16 cellular contexts compared by ENCODE assay signal in the genomic region with DNA sequence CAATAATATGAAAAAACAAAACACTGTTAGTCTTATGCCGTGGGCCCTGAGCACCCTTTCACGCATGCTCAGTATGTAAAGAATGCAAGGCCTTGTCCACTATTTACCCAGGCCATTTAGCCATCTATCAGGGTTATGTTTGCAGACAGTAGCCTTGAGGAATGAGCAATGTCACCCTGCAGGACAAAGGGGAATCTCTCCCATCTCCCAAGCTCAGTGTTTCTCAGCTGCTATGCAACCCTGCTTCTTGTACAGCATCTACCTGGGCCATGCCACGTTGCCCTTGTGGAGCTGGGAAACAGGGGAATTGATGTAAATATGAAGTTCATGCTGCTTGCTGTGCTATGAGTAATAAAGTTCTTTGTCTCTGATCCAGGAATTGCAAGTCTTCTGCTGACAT. TPM values are rescaled to one million over a fixed set of nuclear protein-coding genes. Genes with fewer than 3 reads are reported as not detected.
DNase-seq lines count a peak whose midpoint lies in the region; ATAC-seq, FAIRE-seq and TF ChIP-seq lines count a peak whose summit lies in the region.
"Had no signal": no experiment of that assay in that cellular context is flagged by ENCODE, and none has a peak within 500 bp of the region (broad histone marks: within the 10 kb centered on the region; RNA-seq: fewer than 3 reads in every experiment).

No MANE protein-coding gene starts in this region.

- no peak overlapping the region for H3K4me3 Mint-ChIP-seq in chondrocyte (ENCODE audit: unreplicated experiment)
- H3K4me3 Mint-ChIP-seq: CD4-positive, CD25-positive, alpha-beta regulatory T cell; CD8-positive, alpha-beta memory T cell had no signal

- H3K27ac Mint-ChIP-seq in chondrocyte (ENCODE audit: unreplicated experiment): no peak overlapping the region
- H3K27ac Mint-ChIP-seq: CD4-positive, CD25-positive, alpha-beta regulatory T cell; CD8-positive, alpha-beta memory T cell had no signal

- intact Hi-C loops in HepG2 (cut with micrococcal nuclease; ENCODE audit: unreplicated experiment) (no loop called here), right lobe of liver (cut with DNase I) (no loop called here), esophagus muscularis mucosa (cut with DNase I) (no loop called here), testis (cut with DNase I; ENCODE audit: low total_unique reads) (no loop called here)

- no peaks in the 10 kb centered on the region for H3K79me2 ChIP-seq in HepG2 (ENCODE audit: insufficient read depth, low read length)

- peak; percentile 54 for FAIRE-seq in HepG2 (lab: Jason Lieb, UNC)
- FAIRE-seq: GM12891 had no signal

- 6% methylated on average over 3 of the region's 3 CpGs for WGBS in HepG2 (ENCODE audit: low lambda C conversion rate)
- WGBS in right lobe of liver (ENCODE audit: insufficient coverage, low coverage, low lambda C conversion rate, missing lambda C conversion rate): 83% methylated on average over 3 of the region's 3 CpGs
- WGBS in esophagus muscularis mucosa: 80% methylated on average over 3 of the region's 3 CpGs
- 79 to 92% methylated on average over 3 of the region's 3 CpGs for WGBS in testis, 2 donors

- no peak overlapping the region for H3K9ac ChIP-seq in HepG2 (ENCODE audit: insufficient read depth, low read depth, low read length)
- H3K9ac ChIP-seq: GM23248 had no signal

- no peak overlapping the region for H3K27ac ChIP-seq in HepG2 (ENCODE audit: extremely low read length, insufficient read depth, low read length)
- H3K27ac ChIP-seq in right lobe of liver: no peak overlapping the region
- no peak overlapping the region for H3K27ac ChIP-seq in esophagus muscularis mucosa (replicated peaks in 1 of 4)
- H3K27ac ChIP-seq in testis: no peak overlapping the region
- H3K27ac ChIP-seq: GM23248 had no signal

- H3K4me3 ChIP-seq in HepG2 (replicated peaks in 1 of 3; ENCODE audit: insufficient read depth in 1 of 3, low read depth in 2 of 3, low read length in 3 of 3) (no peak overlapping the region), right lobe of liver (no peak overlapping the region), esophagus muscularis mucosa (no peak overlapping the region), testis (no peak overlapping the region)
- H3K4me3 ChIP-seq: GM23248, HAP-1 had no signal

- TF ChIP-seq RAD21 in HepG2 (CRISPR knock-in tag; IDR thresholded peaks at IDR 0.05): no peak

- H3K27me3 ChIP-seq in HepG2 (ENCODE audit: control insufficient read depth in 1 of 2, insufficient read depth in 2 of 2, low read length in 2 of 2) (peaks cover 0 to 1% of the 10 kb centered on the region in 2 experiments; a peak in 1 of 5 replicates), right lobe of liver (no peaks in the 10 kb centered on the region), esophagus muscularis mucosa (no peaks in the 10 kb centered on the region), testis (no peaks in the 10 kb centered on the region)
- H3K27me3 ChIP-seq: BE2C had no signal

- no peaks in the 10 kb centered on the region for H4K20me1 ChIP-seq in HepG2 (ENCODE audit: insufficient read depth, low read length)

- no peak overlapping the region for H3K4me2 ChIP-seq in HepG2 (ENCODE audit: low read depth, low read length)

- TF ChIP-seq EP300 in HepG2 (IDR thresholded peaks at IDR 0.05; ENCODE audit: low read depth in 2 of 2, low read length in 2 of 2) (no peak; a peak in 1 of 4 replicates), HepG2 (CRISPR knock-in tag; IDR thresholded peaks at IDR 0.05; ENCODE audit: borderline replicate concordance) (no peak), esophagus muscularis mucosa (IDR thresholded peaks at IDR 0.05) (no peak)

- ATAC-seq in HepG2 (peak; percentile 93), right lobe of liver (no peak)

- TF ChIP-seq CTCF in HepG2 (CRISPR knock-in tag; IDR thresholded peaks at IDR 0.05): no peak
- no peak for TF ChIP-seq CTCF in right lobe of liver (IDR thresholded peaks at IDR 0.05)
- no peak for TF ChIP-seq CTCF in esophagus muscularis mucosa (IDR thresholded peaks at IDR 0.05)
- no peak for TF ChIP-seq CTCF in testis (IDR thresholded peaks at IDR 0.05)
- no peak for TF ChIP-seq CTCF in chondrocyte (IDR thresholded peaks at IDR 0.05)

- H3K9me3 ChIP-seq in HepG2 (ENCODE audit: low read length): peaks cover 11% of the 10 kb centered on the region
- H3K9me3 ChIP-seq in right lobe of liver: no peaks in the 10 kb centered on the region
- peaks cover 0 to 9% (median 3%) of the 10 kb centered on the region in 4 donors for H3K9me3 ChIP-seq in esophagus muscularis mucosa
- no peaks in the 10 kb centered on the region for H3K9me3 ChIP-seq in testis
- H3K9me3 ChIP-seq: BE2C, HAP-1 had no signal

- no peaks in the 10 kb centered on the region for H3K27me3 Mint-ChIP-seq in chondrocyte (ENCODE audit: low read depth)

- peaks cover 8% of the 10 kb centered on the region for H3K36me3 Mint-ChIP-seq in chondrocyte (ENCODE audit: low read depth)
- H3K36me3 Mint-ChIP-seq: CD4-positive, CD25-positive, alpha-beta regulatory T cell; CD8-positive, alpha-beta memory T cell had no signal

- H3K4me1 Mint-ChIP-seq in chondrocyte (ENCODE audit: low read depth): no peaks in the 10 kb centered on the region
- H3K4me1 Mint-ChIP-seq: CD4-positive, CD25-positive, alpha-beta regulatory T cell; CD8-positive, alpha-beta memory T cell had no signal

- H3K36me3 ChIP-seq in HepG2 (replicated peaks in 1 of 2; ENCODE audit: control insufficient read depth in 1 of 2, insufficient read depth in 2 of 2, low read length in 2 of 2): no peaks in the 10 kb centered on the region
- no peaks in the 10 kb centered on the region for H3K36me3 ChIP-seq in right lobe of liver
- no peaks in the 10 kb centered on the region for H3K36me3 ChIP-seq in esophagus muscularis mucosa
- no peaks in the 10 kb centered on the region for H3K36me3 ChIP-seq in testis (ENCODE audit: low read depth, missing control alignments)
- H3K36me3 ChIP-seq: BE2C, HAP-1 had no signal

- BruUV-seq in HepG2 (replicated peaks; lab: Mats Ljungman, UMichigan): no TSS peak

- H3K9me3 Mint-ChIP-seq in chondrocyte (ENCODE audit: low read depth): peaks cover 20% of the 10 kb centered on the region

- POLR2A ChIA-PET in HepG2 (lab: Yijun Ruan, JAX): no interaction called here

- no peak overlapping the region for H2AFZ ChIP-seq in HepG2 (ENCODE audit: low read length)
- H2AFZ ChIP-seq: GM23248 had no signal

- TF ChIP-seq POLR2A in HepG2 (IDR thresholded peaks at IDR 0.05; ENCODE audit: insufficient read depth in 1 of 2, low read depth in 2 of 2, low read length in 2 of 2): no peak
- no peak for TF ChIP-seq POLR2A in right lobe of liver (IDR thresholded peaks at IDR 0.05)
- TF ChIP-seq POLR2A in esophagus muscularis mucosa (IDR thresholded peaks at IDR 0.05; ENCODE audit: low read depth): no peak
- no peak for TF ChIP-seq POLR2A in testis (IDR thresholded peaks at IDR 0.05)

- CTCF ChIA-PET in HepG2 (lab: Yijun Ruan, JAX; ENCODE audit: low intra/inter-chr PET ratio, low total read pairs): no interaction called here

- peaks cover 9% of the 10 kb centered on the region for H3K4me1 ChIP-seq in HepG2 (ENCODE audit: insufficient read depth, low read length)
- H3K4me1 ChIP-seq in right lobe of liver: no peaks in the 10 kb centered on the region
- H3K4me1 ChIP-seq in esophagus muscularis mucosa: no peaks in the 10 kb centered on the region
- no peaks in the 10 kb centered on the region for H3K4me1 ChIP-seq in testis
- H3K4me1 ChIP-seq: BE2C, HAP-1 had no signal

- DNase-seq in HepG2 (ENCODE audit: low spot score) (peak; percentile 77), right lobe of liver (no peak), esophagus muscularis mucosa (ENCODE audit: extremely low spot score) (peak; percentile 80), testis (peak; percentile 5), DMS 273 treated with DMSO at 0.1 percent for 48 hours (lab: John Stamatoyannopoulos, UW) (no peak), chondrocyte (ENCODE audit: low spot score) (no peak)
- DNase-seq: ACHN; BE2C; C1 segment of cervical spinal cord; CD4-positive, CD25-positive, alpha-beta regulatory T cell; CD8-positive, alpha-beta memory T cell; COR-L47; GM23248 had no signal

- in situ Hi-C loops in HepG2 (cut with HindIII; ENCODE audit: extremely low pct_ligation_motif_present, low pct_unique_long_range_greater_than_20kb): no loop called here

TF ChIP-seq in HepG2, 621 proteins besides CTCF, POLR2A, EP300 and RAD21 (continues in another document):
- no peak for TF ChIP-seq ZNF10 (CRISPR knock-in tag; IDR thresholded peaks at IDR 0.05; ENCODE audit: borderline replicate concordance, low read depth)

RNA-seq across cellular contexts. Expression of a gene that starts 51.5 kb away (rescaled TPM):
- total RNA-seq in HepG2 (2016; rRNA removed; fragmentation: Illumina TruSeq; extraction: Trizol) (not detected in 2 replicates), right lobe of liver (1 to 10 TPM in 5 of 6 experiments, under 1 TPM in 1; 0.71 to 4.4 (median 1.5) TPM), esophagus muscularis mucosa (10 to 100 TPM in 3 of 4 donors, 1 to 10 TPM in 1; 8.3 to 17.6 (median 13.8) TPM), testis (1 to 10 TPM; 2.2 to 2.5 TPM), chondrocyte (0.46 to 1.0 TPM (median 0.82 TPM) in 3 replicates)
- total RNA-seq in HepG2 (2016; cell fraction: cytosol; rRNA removed; fragmentation: Illumina TruSeq; extraction: Trizol; ENCODE audit: low read depth): not detected in 2 replicates
- not detected in 2 replicates for total RNA-seq in HepG2 (2016; cell fraction: insoluble cytoplasmic fraction; rRNA removed; fragmentation: Illumina TruSeq; extraction: Trizol)
- total RNA-seq in HepG2 (2016; cell fraction: membrane; rRNA removed; fragmentation: Illumina TruSeq; extraction: Trizol): not detected in 2 replicates
- not detected in 2 replicates for total RNA-seq in HepG2 (2016; cell fraction: nucleus; rRNA removed; fragmentation: Illumina TruSeq; extraction: Trizol)
- polyA plus RNA-seq in HepG2 (2011; rRNA removed) (0.04 and 0.14 TPM in 2 replicates), testis (ENCODE audit: insufficient read depth, low read depth, low replicate concordance) (5.3 TPM)
- 0.03 TPM in 1 of 2 replicates, not detected in the other for polyA plus RNA-seq in HepG2 (2011; cell fraction: cytosol; rRNA removed)
- 0.12 and 0.59 TPM in 2 replicates for polyA plus RNA-seq in HepG2 (2011; cell fraction: nucleus; rRNA removed)
- polyA plus RNA-seq in HepG2 (2012): 0.15 and 0.32 TPM in 2 replicates
- polyA plus RNA-seq in HepG2 (2016; cell fraction: cytosol; fragmentation: Illumina TruSeq; extraction: Trizol; ENCODE audit: low read depth): not detected in 2 replicates
- not detected in 2 replicates for polyA plus RNA-seq in HepG2 (2016; cell fraction: insoluble cytoplasmic fraction; fragmentation: Illumina TruSeq; extraction: Trizol; ENCODE audit: low read depth)
- polyA plus RNA-seq in HepG2 (2016; cell fraction: membrane; fragmentation: Illumina TruSeq; extraction: Trizol; ENCODE audit: low read depth): not detected in 2 replicates
- not detected in 2 replicates for polyA plus RNA-seq in HepG2 (2016; cell fraction: nucleus; fragmentation: Illumina TruSeq; extraction: Trizol; ENCODE audit: insufficient read depth, low read depth)
- polyA minus RNA-seq in HepG2 (2011; rRNA and poly(A)+ RNA removed; ENCODE audit: low replicate concordance): 0.05 TPM in 1 of 2 replicates, not detected in the other
- not detected in 2 replicates for polyA minus RNA-seq in HepG2 (2011; cell fraction: cytosol; rRNA and poly(A)+ RNA removed)
- not detected in 2 replicates for polyA minus RNA-seq in HepG2 (2011; cell fraction: nucleus; rRNA and poly(A)+ RNA removed)
- total RNA-seq: CD4-positive, CD25-positive, alpha-beta regulatory T cell; CD8-positive, alpha-beta memory T cell; HT-29 had no signal
- polyA plus RNA-seq: CD4-positive, CD25-positive, alpha-beta regulatory T cell; CD8-positive, alpha-beta memory T cell had no signal

Comparison
In these comparisons a context has a peak if more than half of its experiments do, and no peak if none do; other contexts are left out.
1. DNase-seq: peak in HepG2 (single experiment), esophagus muscularis mucosa (single experiment) and testis (single experiment); none in right lobe of liver (0 of 3), DMS 273 treated with DMSO at 0.1 percent for 48 hours (single experiment) and chondrocyte (single experiment).